ENCODE assay signal across 33 cellular contexts in the genomic region with DNA sequence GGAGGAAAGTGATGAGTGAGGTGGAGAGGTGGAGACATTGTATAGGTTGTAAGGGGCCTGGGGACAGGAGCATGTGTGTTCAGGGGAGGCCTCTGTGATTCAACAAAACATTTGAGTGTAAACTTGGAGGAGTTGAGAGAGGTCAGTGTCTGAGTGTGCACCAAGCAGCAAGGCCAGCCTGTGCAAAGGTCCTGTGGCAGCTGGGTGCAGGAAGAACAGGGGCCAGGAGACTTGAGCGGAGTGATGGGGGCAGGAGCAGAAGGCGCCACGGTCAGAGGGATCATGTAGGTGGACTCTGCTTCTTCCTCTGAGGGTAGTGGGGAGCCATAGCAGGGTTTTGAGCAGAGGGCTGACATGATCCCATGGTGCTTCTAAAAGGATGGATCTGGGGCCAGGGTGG. TPM values are rescaled to one million over a fixed set of nuclear protein-coding genes. Genes with fewer than 3 reads are reported as not detected.
"Had no signal": no experiment of that assay in that cellular context is flagged by ENCODE, and none has a peak within 500 bp of the region (broad histone marks: within the 10 kb centered on the region; RNA-seq: fewer than 3 reads in every experiment).

No MANE protein-coding gene starts in this region.

- H3K27ac Mint-ChIP-seq: immature natural killer cell; nephron; progenitor cell of endocrine pancreas; stimulated activated memory B cell treated with anti-CD40 and anti-IgM and Interleukin-4, amounts not matched to agents 10 μg/mL and 1 μg/mL and 100 μg/mL, for 72 hours had no signal

- H3K4me1 ChIP-seq: lower lobe of right lung, right atrium auricular region, upper lobe of left lung, vagina had no signal

- ATAC-seq: naive thymus-derived CD8-positive, alpha-beta T cell had no signal

- H3K4me3 Mint-ChIP-seq: immature natural killer cell; naive thymus-derived CD8-positive, alpha-beta T cell; nephron; neural crest cell; stimulated activated memory B cell treated with anti-CD40 and anti-IgM and Interleukin-4, amounts not matched to agents 10 μg/mL and 1 μg/mL and 100 μg/mL, for 72 hours; stimulated activated naive CD8-positive, alpha-beta T cell treated with anti-CD3 and anti-CD28 coated beads, Interleukin-15, amount 100 ng/mL, for 72 hours had no signal

- DNase-seq: hypothalamus; immature natural killer cell; kidney; lower lobe of right lung; mammary epithelial cell; mesenchymal stem cell; naive thymus-derived CD8-positive, alpha-beta T cell; occipital lobe; ovary; stimulated activated CD4-positive, alpha-beta T cell treated with anti-CD3 and anti-CD28 coated beads, Interleukin-1b, Interleukin-23, amount 100 ng/mL, for 48 hours; stimulated activated CD4-positive, alpha-beta T cell treated with anti-CD3 and anti-CD28 coated beads, Interleukin-2, amount 100 ng/mL, for 48 hours; stimulated activated CD4-positive, alpha-beta T cell treated with anti-CD3 and anti-CD28 coated beads, Interleukin-4, amount 100 ng/mL, for 4 hours; stimulated activated CD8-positive, alpha-beta memory T cell treated with anti-CD3 and anti-CD28 coated beads, Interleukin-4, amount 100 ng/mL, for 48 hours; stimulated activated naive CD4-positive, alpha-beta T cell treated with Interleukin-2 at 50 U/mL for 16 hours; stimulated activated naive CD8-positive, alpha-beta T cell treated with anti-CD3 and anti-CD28 coated beads, Interleukin-15, amount 100 ng/mL, for 72 hours; substantia nigra had no signal

- H3K4me2 ChIP-seq: smooth muscle cell had no signal

- FAIRE-seq: islet of Langerhans, kidney had no signal

- H3K4me3 ChIP-seq: lower lobe of right lung, ovary, right atrium auricular region, right lobe of liver, smooth muscle cell, tibial nerve, upper lobe of left lung, vagina had no signal

- H3K27me3 ChIP-seq: ovary, right atrium auricular region, right lobe of liver, tibial nerve, upper lobe of left lung, vagina had no signal

- H3K36me3 ChIP-seq: lower lobe of right lung, neutrophil, ovary, right atrium auricular region, right lobe of liver, tibial nerve, upper lobe of left lung, vagina had no signal

- H3K4me1 Mint-ChIP-seq: stimulated activated memory B cell treated with anti-CD40 and anti-IgM and Interleukin-4, amounts not matched to agents 10 μg/mL and 1 μg/mL and 100 μg/mL, for 72 hours; stimulated activated naive CD8-positive, alpha-beta T cell treated with anti-CD3 and anti-CD28 coated beads, Interleukin-15, amount 100 ng/mL, for 72 hours had no signal

- H3K9me3 ChIP-seq: lower lobe of right lung, neutrophil, ovary, right atrium auricular region, right lobe of liver, tibial nerve, upper lobe of left lung, vagina had no signal

- H3K9me3 Mint-ChIP-seq: naive thymus-derived CD8-positive, alpha-beta T cell; stimulated activated naive CD8-positive, alpha-beta T cell treated with anti-CD3 and anti-CD28 coated beads, Interleukin-15, amount 100 ng/mL, for 72 hours had no signal

- H3K36me3 Mint-ChIP-seq: stimulated activated memory B cell treated with anti-CD40 and anti-IgM and Interleukin-4, amounts not matched to agents 10 μg/mL and 1 μg/mL and 100 μg/mL, for 72 hours had no signal

- H3K27ac ChIP-seq: lower lobe of right lung, neutrophil, ovary, right atrium auricular region, tibial nerve, upper lobe of left lung, vagina had no signal

RNA-seq across cellular contexts. Expression of a gene that starts 9.6 kb away (rescaled TPM):
- total RNA-seq: kidney; liver; lower lobe of right lung; mucosa of gallbladder; naive thymus-derived CD8-positive, alpha-beta T cell; neural crest cell; occipital lobe; pulmonary artery endothelial cell; renal cortical epithelial cell; right lobe of liver; skeletal muscle tissue; smooth muscle cell; vagina had no signal
